8 cellular contexts compared by ENCODE assay signal in the genomic region with DNA sequence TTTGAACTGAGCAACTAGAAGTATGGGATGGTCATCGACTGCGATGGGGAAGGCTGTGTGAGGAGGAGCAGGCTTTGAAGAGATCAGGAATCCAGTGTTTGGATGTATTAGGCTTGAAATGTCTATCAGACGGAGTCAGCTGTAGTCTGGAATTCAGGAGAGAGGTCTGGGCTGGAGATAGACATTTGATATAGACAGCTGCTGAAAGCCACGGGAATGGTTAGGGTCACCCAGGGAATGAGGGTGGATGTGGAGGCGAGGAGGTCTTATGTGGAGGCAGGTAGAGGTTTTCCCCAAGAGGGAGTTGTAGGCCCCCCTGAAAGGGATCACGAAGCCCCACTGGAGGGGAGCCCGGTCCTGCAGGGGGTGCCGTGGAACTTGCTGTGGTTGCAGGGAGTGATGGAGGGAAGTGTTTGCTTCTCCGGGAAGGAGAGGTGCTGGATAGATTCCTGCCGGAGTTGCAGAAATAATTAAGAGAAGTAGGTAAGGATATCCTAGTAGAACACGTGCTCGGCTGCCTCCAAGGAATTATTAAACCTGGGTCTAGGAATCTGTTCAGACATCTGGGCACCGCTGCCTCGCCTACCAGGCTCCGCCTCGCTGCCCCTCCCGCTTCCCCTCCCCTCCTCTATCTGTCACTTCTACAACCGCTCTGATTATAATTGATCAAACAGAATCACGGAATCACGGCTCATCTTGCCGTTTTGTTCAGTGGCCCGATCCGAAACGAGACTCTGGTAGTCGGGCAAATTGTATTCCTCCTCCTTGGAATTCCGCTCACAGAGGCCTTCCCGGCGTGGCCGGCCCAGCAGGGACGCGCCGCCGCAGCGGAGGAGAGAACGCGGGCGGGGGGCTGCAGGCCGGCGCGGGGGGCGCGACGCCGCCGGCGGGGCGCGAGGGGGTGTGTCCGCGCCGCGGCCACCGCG.
DNase-seq lines count a peak whose midpoint lies in the region; ATAC-seq and TF ChIP-seq lines count a peak whose summit lies in the region.

No MANE protein-coding gene starts in this region.

- no peak overlapping the region for H3K9ac ChIP-seq in HUES48 (ENCODE audit: low read depth, low read length)

- no peak for TF ChIP-seq POLR2A in erythroblast (IDR thresholded peaks at IDR 0.05; ENCODE audit: low read length)

- DNase-seq in AG09319 (ENCODE audit: extremely low read depth, low read depth) (no peak), erythroblast (lab: John Stamatoyannopoulos, UW) (no peak)
- DNase-seq in central memory CD8-positive, alpha-beta T cell (ENCODE audit: low spot score in 2 of 2): no peak
- no peak for DNase-seq in stimulated activated CD4-positive, alpha-beta T cell treated with anti-CD3 and anti-CD28 coated beads, Interleukin-2, amount 100 ng/mL, for 24 hours

- no peaks in the 10 kb centered on the region for H3K9me3 Mint-ChIP-seq in central memory CD8-positive, alpha-beta T cell
- no peaks in the 10 kb centered on the region for H3K9me3 Mint-ChIP-seq in nephron

- ATAC-seq in central memory CD8-positive, alpha-beta T cell (replicated peaks; ENCODE audit: extremely low read depth, poor library complexity, severe bottlenecking): no peak
- ATAC-seq in HG03457 (IDR thresholded peaks at IDR 0.05; ENCODE audit: unreplicated experiment) (no peak), GM19035 (IDR thresholded peaks at IDR 0.05; ENCODE audit: unreplicated experiment) (no peak)

- H3K4me1 ChIP-seq in HUES48 (ENCODE audit: control insufficient read depth, insufficient read depth, low read length): peaks cover 19% of the 10 kb centered on the region

- peak overlapping the region; percentile 72 for H3K4me3 Mint-ChIP-seq in central memory CD8-positive, alpha-beta T cell
- peak overlapping the region; percentile 85 to 90 (median 87) for H3K4me3 Mint-ChIP-seq in nephron

- H3K27me3 Mint-ChIP-seq in central memory CD8-positive, alpha-beta T cell: peaks cover 76% of the 10 kb centered on the region
- peaks cover 76% of the 10 kb centered on the region for H3K27me3 Mint-ChIP-seq in nephron (ENCODE audit: low read depth)

- no peaks in the 10 kb centered on the region for H3K36me3 ChIP-seq in HUES48 (ENCODE audit: control insufficient read depth, insufficient read depth, low read length)

- peak overlapping the region; percentile 63 for H3K4me3 ChIP-seq in HUES48 (ENCODE audit: low read depth, low read length)

- peaks cover 14% of the 10 kb centered on the region for H3K4me1 Mint-ChIP-seq in central memory CD8-positive, alpha-beta T cell
- H3K4me1 Mint-ChIP-seq in nephron: peaks cover 37% of the 10 kb centered on the region

- no peak overlapping the region for H3K27ac Mint-ChIP-seq in central memory CD8-positive, alpha-beta T cell (ENCODE audit: low read depth)
- peak overlapping the region; percentile 56 to 83 (median 83) for H3K27ac Mint-ChIP-seq in nephron

- no peaks in the 10 kb centered on the region for H3K9me3 ChIP-seq in HUES48 (ENCODE audit: control insufficient read depth, insufficient read depth, low read length)

- H3K36me3 Mint-ChIP-seq in central memory CD8-positive, alpha-beta T cell (ENCODE audit: insufficient read depth): no peaks in the 10 kb centered on the region
- H3K36me3 Mint-ChIP-seq in nephron (ENCODE audit: low read depth): no peaks in the 10 kb centered on the region

- no peak overlapping the region for H3K27ac ChIP-seq in HUES48 (ENCODE audit: low read depth, low read length)

- TF ChIP-seq CTCF in AG09319 (IDR thresholded peaks at IDR 0.05; ENCODE audit: low read depth, low read length) (peak; percentile 35), nephron (IDR thresholded peaks at IDR 0.05; ENCODE audit: unreplicated experiment in 3 of 3) (no peak)

- peaks cover 62% of the 10 kb centered on the region for H3K27me3 ChIP-seq in HUES48 (ENCODE audit: control insufficient read depth, insufficient read depth, low read length)
